Comparison of ENCODE assay signal across 8 cellular contexts in genomic region chr10:116444527-116445142, GRCh38. TPM values are rescaled to one million over a fixed set of nuclear protein-coding genes. Genes with fewer than 3 reads are reported as not detected.
DNase-seq lines count a peak whose midpoint lies in the region; ATAC-seq, FAIRE-seq and TF ChIP-seq lines count a peak whose summit lies in the region.

No MANE protein-coding gene starts in this region.

- no peak for TF ChIP-seq POLR2A in K562 (conservative IDR thresholded peaks at IDR 0.05)

- CTCF ChIA-PET in K562 (lab: Yijun Ruan, JAX; ENCODE audit: low intra/inter-chr PET ratio): interaction anchor here (1.3 to 1.8 kb wide), 2 partner anchors 77 to 344 kb away, joined by 4 to 8 read pairs; no protein-coding TSS in a partner anchor

- H3K9me3 ChIP-seq in K562 (replicated peaks; ENCODE audit: control insufficient read depth, insufficient read depth, low read depth, low read length): no peaks in the 10 kb centered on the region

- intact Hi-C loops in activated CD4-positive, alpha-beta T cell treated with anti-CD3 and anti-CD28 coated beads, Interleukin-2, amount 10 ng/mL, durations not matched to agents 24 days and 14 days (cut with micrococcal nuclease): no loop called here
- intact Hi-C loops in K562 (cut with micrococcal nuclease): loop anchor here (1.0 to 10.0 kb wide), 4 partner anchors 46 to 730 kb away; no protein-coding TSS in a partner anchor

- H4K8ac ChIP-seq in mesendoderm (ENCODE audit: low read depth, low read length): no peak overlapping the region

- H3K4ac ChIP-seq in mesendoderm (ENCODE audit: low read depth, low read length): no peak overlapping the region

- ATAC-seq in GM21423 (IDR thresholded peaks at IDR 0.05; ENCODE audit: unreplicated experiment): peak; percentile 76
- peak; percentile 82 for ATAC-seq in K562

- H2AFZ ChIP-seq in K562 (ENCODE audit: low read depth, low read length): no peak overlapping the region

- in situ Hi-C loops in KBM-7 (cut with MboI; ENCODE audit: low pct_unique_long_range_greater_than_20kb, low sequenced_read_pairs): no loop called here
- in situ Hi-C loops in K562 (cut with MboI): no loop called here

- no peak overlapping the region for H4K5ac ChIP-seq in mesendoderm (ENCODE audit: low read length)

- H3K4me1 ChIP-seq in K562 (replicated peaks in 1 of 2; ENCODE audit: control insufficient read depth in 2 of 2, insufficient read depth in 2 of 2, low read length in 2 of 2) (no peaks in the 10 kb centered on the region), mesendoderm (ENCODE audit: control insufficient read depth, low read depth, low read length) (no peaks in the 10 kb centered on the region)

- TF ChIP-seq RAD21 in K562 (CRISPR knock-in tag; conservative IDR thresholded peaks at IDR 0.05 in 1 of 2, IDR thresholded peaks at IDR 0.05 in 1 of 2): peak; percentile 59 to 63

- H3K79me2 ChIP-seq in K562 (ENCODE audit: control insufficient read depth, insufficient read depth, low read length) (no peaks in the 10 kb centered on the region), mesendoderm (ENCODE audit: control insufficient read depth, insufficient read depth, low read length) (no peaks in the 10 kb centered on the region)

- BruUV-seq in K562 (replicated peaks; lab: Mats Ljungman, UMichigan): no TSS peak

- H2BK5ac ChIP-seq in mesendoderm (ENCODE audit: low read length): no peak overlapping the region

- H3K79me1 ChIP-seq in mesendoderm (ENCODE audit: low read length): no peaks in the 10 kb centered on the region

- DNase-seq in activated CD4-positive, alpha-beta T cell treated with anti-CD3 and anti-CD28 coated beads, Interleukin-2, amount 10 ng/mL, durations not matched to agents 24 days and 14 days: peak; percentile 62
- no peak for DNase-seq in activated CD4-positive, alpha-beta T cell treated with anti-CD3 and anti-CD28 coated beads for 1 hour
- DNase-seq in KBM-7 (peak; percentile 41), K562 (ENCODE audit: extremely low read depth in 1 of 4, low spot score in 3 of 4) (peak; percentile 27 to 46 (median 42)), mesendoderm (peak; percentile 51), T1000 (lab: John Stamatoyannopoulos, UW) (no peak)
- DNase-seq in activated CD8-positive, alpha-beta memory T cell treated with anti-CD3 and anti-CD28 coated beads for 24 hours: no peak

- WGBS in K562 (ENCODE audit: insufficient coverage, low coverage, missing lambda C conversion rate): 10% methylated on average over 4 of the region's 4 CpGs
- no CpG with 5 or more reads among the region's 4 CpGs for WGBS in mesendoderm (ENCODE audit: extremely low coverage, insufficient coverage, low lambda C conversion rate)

- H3K36me3 ChIP-seq in K562 (ENCODE audit: control insufficient read depth, insufficient read depth, low read length) (no peaks in the 10 kb centered on the region), mesendoderm (ENCODE audit: control insufficient read depth, insufficient read depth, low read length) (no peaks in the 10 kb centered on the region)

- H3K4me3 ChIP-seq in K562 (no peak overlapping the region), mesendoderm (ENCODE audit: low read length) (no peak overlapping the region)

- H4K20me1 ChIP-seq in K562 (replicated peaks; ENCODE audit: control insufficient read depth, insufficient read depth, low read length): no peaks in the 10 kb centered on the region

- TF ChIP-seq EP300 in K562 (IDR thresholded peaks at IDR 0.05; ENCODE audit: low read length): no peak

- H2BK15ac ChIP-seq in mesendoderm (replicated peaks; ENCODE audit: low read depth): no peak overlapping the region

- no peak overlapping the region for H3K27ac ChIP-seq in K562 (ENCODE audit: extremely low read depth, low read depth, low read length)
- no peak overlapping the region for H3K27ac ChIP-seq in mesendoderm (ENCODE audit: low read depth, low read length)

- no peak overlapping the region for H3K56ac ChIP-seq in mesendoderm (ENCODE audit: low read length)

- no peaks in the 10 kb centered on the region for H3K36me3 Mint-ChIP-seq in activated CD4-positive, alpha-beta T cell treated with anti-CD3 and anti-CD28 coated beads, Interleukin-2, amount 10 ng/mL, durations not matched to agents 24 days and 14 days (ENCODE audit: low read depth)

- H3K9me1 ChIP-seq in K562 (ENCODE audit: control insufficient read depth, insufficient read depth, low read length): no peaks in the 10 kb centered on the region

- H3K9ac ChIP-seq in K562 (ENCODE audit: insufficient read depth in 1 of 2, low read depth in 2 of 2, low read length in 2 of 2) (no peak overlapping the region), mesendoderm (ENCODE audit: low read length) (no peak overlapping the region)

- H3K23ac ChIP-seq in mesendoderm (ENCODE audit: low read length): no peak overlapping the region

- H2BK120ac ChIP-seq in mesendoderm (ENCODE audit: low read depth, low read length): no peak overlapping the region

- no peak overlapping the region for H3K27ac Mint-ChIP-seq in activated CD4-positive, alpha-beta T cell treated with anti-CD3 and anti-CD28 coated beads, Interleukin-2, amount 10 ng/mL, durations not matched to agents 24 days and 14 days

- H3K18ac ChIP-seq in mesendoderm (ENCODE audit: low read length): no peak overlapping the region

- H3K27me3 ChIP-seq in K562 (ENCODE audit: control insufficient read depth in 2 of 2, insufficient read depth in 2 of 2, low read length in 2 of 2) (no peaks in the 10 kb centered on the region), mesendoderm (ENCODE audit: insufficient read depth, low read length, poor library complexity) (no peaks in the 10 kb centered on the region)

- H3K4me1 Mint-ChIP-seq in activated CD4-positive, alpha-beta T cell treated with anti-CD3 and anti-CD28 coated beads, Interleukin-2, amount 10 ng/mL, durations not matched to agents 24 days and 14 days: no peaks in the 10 kb centered on the region

- POLR2A ChIA-PET in K562 (lab: Yijun Ruan, JAX): no interaction called here

- FAIRE-seq in K562 (lab: Jason Lieb, UNC): peak; percentile 73

- no peaks in the 10 kb centered on the region for H3K9me3 Mint-ChIP-seq in activated CD4-positive, alpha-beta T cell treated with anti-CD3 and anti-CD28 coated beads, Interleukin-2, amount 10 ng/mL, durations not matched to agents 24 days and 14 days

- no peak overlapping the region for H3K4me2 ChIP-seq in K562 (ENCODE audit: insufficient read depth, low read length)
- no peak overlapping the region for H3K4me2 ChIP-seq in mesendoderm (ENCODE audit: low read length)

- H3K27me3 Mint-ChIP-seq in activated CD4-positive, alpha-beta T cell treated with anti-CD3 and anti-CD28 coated beads, Interleukin-2, amount 10 ng/mL, durations not matched to agents 24 days and 14 days: no peaks in the 10 kb centered on the region

- peak; percentile 64 to 76 (median 75) for TF ChIP-seq CTCF in K562 (IDR thresholded peaks at IDR 0.05 in 2 of 3, conservative IDR thresholded peaks at IDR 0.05 in 1 of 3; ENCODE audit: insufficient read depth in 2 of 3, low read depth in 1 of 3, low read length in 3 of 3)

- no peak overlapping the region for H2AK5ac ChIP-seq in mesendoderm (ENCODE audit: low read length)

- H3K4me3 Mint-ChIP-seq in activated CD4-positive, alpha-beta T cell treated with anti-CD3 and anti-CD28 coated beads, Interleukin-2, amount 10 ng/mL, durations not matched to agents 24 days and 14 days: no peak overlapping the region

TF ChIP-seq in K562, 482 proteins besides CTCF, POLR2A, EP300 and RAD21:
- no peak for TF ChIP-seq ETV5 (CRISPR knock-in tag; IDR thresholded peaks at IDR 0.05; ENCODE audit: low read depth)
- TF ChIP-seq EGR1 (conservative IDR thresholded peaks at IDR 0.05): peak; percentile 34; the same call in 1 of the 2 replicates
- TF ChIP-seq DEAF1 (CRISPR knock-in tag; IDR thresholded peaks at IDR 0.05): 0 out of 2 replicates have a peak, but pooled peaks have one; percentile 38
TF ChIP-seq in K562: peak in this region for 2.

RNA-seq across cellular contexts. Expression of gene PNLIPRP3, which starts 17.0 kb away (rescaled TPM):
- total RNA-seq in activated CD4-positive, alpha-beta T cell treated with anti-CD3 and anti-CD28 coated beads, Interleukin-2, amount 10 ng/mL, durations not matched to agents 24 days and 14 days: not detected in 2 replicates
- total RNA-seq in K562 (2011; cell fraction: chromatin; rRNA removed; ENCODE audit: low replicate concordance): not detected in 2 replicates
- total RNA-seq in K562 (2011; cell fraction: nucleolus; rRNA removed): not detected in 2 replicates
- not detected in 2 replicates for total RNA-seq in K562 (2011; cell fraction: nucleoplasm; rRNA removed)
- total RNA-seq in K562 (2014; rRNA removed) (not detected in 2 replicates), K562 (2014; rRNA removed; fragmentation: Illumina TruSeq; extraction: Trizol) (not detected in 2 replicates), K562 (2015; rRNA removed; fragmentation: Illumina TruSeq; extraction: Trizol) (not detected in 2 replicates), K562 (2021) (not detected in 2 replicates)
- polyA plus RNA-seq in K562 (2011; rRNA removed) (not detected in 2 replicates), K562 (2014; fragmentation: Illumina TruSeq; extraction: Trizol) (not detected in 2 replicates), K562 (2014; fragmentation: Nextera tagmentation; extraction: Ambion mirVana) (not detected), K562 (2014; rRNA removed) (not detected in 2 replicates)
- polyA plus RNA-seq in K562 (2011; cell fraction: cytosol; rRNA removed): not detected in 2 replicates
- polyA plus RNA-seq in K562 (2011; cell fraction: nucleus; rRNA removed): not detected in 2 replicates
- not detected in 2 replicates for polyA plus RNA-seq in K562 (2012)
- polyA minus RNA-seq in K562 (2011; rRNA and poly(A)+ RNA removed): not detected in 2 replicates
- polyA minus RNA-seq in K562 (2011; cell fraction: cytosol; rRNA and poly(A)+ RNA removed): not detected in 2 replicates
- polyA minus RNA-seq in K562 (2011; cell fraction: nucleus; rRNA and poly(A)+ RNA removed): not detected in 2 replicates
- polyA plus RNA-seq in mesendoderm (2013, experiment 1 of 2): not detected
- polyA plus RNA-seq in mesendoderm (2013, experiment 2 of 2): not detected

Comparison
In these comparisons a context has a peak if more than half of its experiments do, and no peak if none do; other contexts are left out.
1. DNase-seq: peak in activated CD4-positive, alpha-beta T cell treated with anti-CD3 and anti-CD28 coated beads, Interleukin-2, amount 10 ng/mL, durations not matched to agents 24 days and 14 days (single experiment), KBM-7 (single experiment), K562 (4 of 4) and mesendoderm (single experiment); none in activated CD4-positive, alpha-beta T cell treated with anti-CD3 and anti-CD28 coated beads for 1 hour (single experiment), T1000 (single experiment) and activated CD8-positive, alpha-beta memory T cell treated with anti-CD3 and anti-CD28 coated beads for 24 hours (single experiment).